In genomic region chr2:164841719-164842623, GRCh38 we compare ENCODE assay signal across 8 cellular contexts. TPM values are rescaled to one million over a fixed set of nuclear protein-coding genes. Genes with fewer than 3 reads are reported as not detected.
DNase-seq lines count a peak whose midpoint lies in the region; ATAC-seq, FAIRE-seq and TF ChIP-seq lines count a peak whose summit lies in the region.

TSS of gene COBLL1 (minus strand) at chr2:164841823. CDS start at chr2:164841196, 627 bp downstream.

- TF ChIP-seq CTCF in astrocyte (IDR thresholded peaks at IDR 0.05; ENCODE audit: insufficient read depth, low read depth, low read length) (peak; percentile 54), progenitor cell of endocrine pancreas (IDR thresholded peaks at IDR 0.05; ENCODE audit: unreplicated experiment) (peak; percentile 86)

- no peaks in the 10 kb centered on the region for H3K27me3 ChIP-seq in astrocyte (ENCODE audit: insufficient read depth, low read length)

- ATAC-seq in GM21390 (IDR thresholded peaks at IDR 0.05; ENCODE audit: unreplicated experiment), result peak; percentile 72

- DNase-seq in DMS53 treated with DMSO at 0.1 percent for 48 hours (lab: John Stamatoyannopoulos, UW; ENCODE audit: unreplicated experiment) (peak; percentile 89), HT1080 (ENCODE audit: low read depth) (peak; percentile 67), RPMI7951 (ENCODE audit: low read depth) (peak; percentile 42), astrocyte (ENCODE audit: low read depth) (peak; percentile 53), hepatic stellate cell (ENCODE audit: low spot score) (peak; percentile 62), progenitor cell of endocrine pancreas (ENCODE audit: low spot score, unreplicated experiment) (peak; percentile 89)
- no peak for DNase-seq in effector CD8-positive, alpha-beta T cell (lab: John Stamatoyannopoulos, UW)

- H3K27ac Mint-ChIP-seq in astrocyte (ENCODE audit: unreplicated experiment), result peak within 1 kb of the TSS; percentile 82
- H3K27ac Mint-ChIP-seq in progenitor cell of endocrine pancreas, result peak within 1 kb of the TSS; percentile 98

- H3K36me3 ChIP-seq in astrocyte (ENCODE audit: insufficient read depth, low read length), result no peaks in the 10 kb centered on the region

- H3K4me1 ChIP-seq in astrocyte (ENCODE audit: insufficient read depth, low read length), result peaks cover 12% of the 10 kb centered on the region

- H3K27me3 Mint-ChIP-seq in astrocyte (ENCODE audit: low read depth, unreplicated experiment), result no peaks in the 10 kb centered on the region
- no peaks in the 10 kb centered on the region for H3K27me3 Mint-ChIP-seq in progenitor cell of endocrine pancreas

- peaks cover 5% of the 10 kb centered on the region for H3K79me2 ChIP-seq in astrocyte (ENCODE audit: insufficient read depth, low read length)

- peak within 1 kb of the TSS; percentile 93 for H2AFZ ChIP-seq in astrocyte (ENCODE audit: low read depth, low read length)

- H3K36me3 Mint-ChIP-seq in astrocyte (ENCODE audit: low read depth, unreplicated experiment) (no peaks in the 10 kb centered on the region), progenitor cell of endocrine pancreas (ENCODE audit: insufficient read depth) (peaks cover 2% of the 10 kb centered on the region)

- no peak for FAIRE-seq in astrocyte (lab: Jason Lieb, UNC)

- no peaks in the 10 kb centered on the region for H4K20me1 ChIP-seq in astrocyte (ENCODE audit: insufficient read depth, low read length)

- peak within 1 kb of the TSS; percentile 75 for H3K27ac ChIP-seq in astrocyte (ENCODE audit: low read depth, low read length)

- H3K9ac ChIP-seq in astrocyte (ENCODE audit: low read length), result peak within 1 kb of the TSS; percentile 90

- peaks cover 6% of the 10 kb centered on the region for H3K4me1 Mint-ChIP-seq in astrocyte (ENCODE audit: low read depth, unreplicated experiment)
- peaks cover 34% of the 10 kb centered on the region for H3K4me1 Mint-ChIP-seq in progenitor cell of endocrine pancreas (ENCODE audit: low read depth)

- H3K9me3 ChIP-seq in astrocyte (ENCODE audit: insufficient read depth, low read depth, low read length), result no peaks in the 10 kb centered on the region

- H3K4me3 ChIP-seq in astrocyte (ENCODE audit: insufficient read depth, low read depth, low read length), result peak within 1 kb of the TSS; percentile 78

- H3K9me3 Mint-ChIP-seq in astrocyte (ENCODE audit: unreplicated experiment), result no peaks in the 10 kb centered on the region
- H3K9me3 Mint-ChIP-seq in progenitor cell of endocrine pancreas (ENCODE audit: low read depth), result no peaks in the 10 kb centered on the region

- peak within 1 kb of the TSS; percentile 97 for H3K4me2 ChIP-seq in astrocyte (ENCODE audit: low read length)

- H3K4me3 Mint-ChIP-seq in astrocyte (ENCODE audit: unreplicated experiment), result peak within 1 kb of the TSS; percentile 94
- peak within 1 kb of the TSS; percentile 94 for H3K4me3 Mint-ChIP-seq in progenitor cell of endocrine pancreas (ENCODE audit: low read depth)

RNA-seq across cellular contexts. Expression of gene COBLL1, which starts in this region (rescaled TPM):
- 5.2 and 8.3 TPM in 2 replicates for total RNA-seq in HT1080 (2014; rRNA removed; shearing (Covaris generic))
- 7.0 and 10.0 TPM in 2 replicates for polyA plus RNA-seq in HT1080 (2015; cell fraction: cytosol; rRNA removed)
- 12.4 and 13.5 TPM in 2 replicates for polyA plus RNA-seq in HT1080 (2015; cell fraction: nucleus; rRNA removed)
- 0.39 and 0.96 TPM in 2 replicates for total RNA-seq in RPMI7951 (2014; rRNA removed; shearing (Covaris generic))
- total RNA-seq in astrocyte, result 17.6 and 18.6 TPM in 2 replicates
- 69.7 and 80.9 TPM in 2 replicates for total RNA-seq in progenitor cell of endocrine pancreas

Comparison
In these comparisons a context has a peak if more than half of its experiments do, and no peak if none do; other contexts are left out.
1. Peak in DNase-seq in RPMI7951; RNA of the gene not detected or under 1 TPM.